ENCODE assay signal across 22 cellular contexts in genomic region chr5:172088801-172089200, GRCh38.
DNase-seq lines count a peak whose midpoint lies in the region; ATAC-seq and TF ChIP-seq lines count a peak whose summit lies in the region.
"Had no signal": no experiment of that assay in that cellular context is flagged by ENCODE, and none has a peak within 500 bp of the region (broad histone marks: within the 10 kb centered on the region; RNA-seq: fewer than 3 reads in every experiment).

No MANE protein-coding gene starts in this region.

- H3K4me3 Mint-ChIP-seq in T-helper 2 cell treated with Interferon-gamma antibody and Interleukin-4, amounts not matched to agents 5 μg/mL and 100 μg/mL, for 36 hours, result no peak overlapping the region
- H3K4me3 Mint-ChIP-seq in activated T-helper 17 cell treated with anti-CD3 and anti-CD28 coated beads, Interleukin-2, amount 50 U/mL, for 72 hours, result no peak overlapping the region
- H3K4me3 Mint-ChIP-seq: activated B cell treated with CpG ODN at 0.5 μM for 24 hours; nephron; T-helper 1 cell treated with Interleukin-12 subunit alpha and Interleukin-12 subunit beta and Interleukin-4 antibody, amounts not matched to agents 30 μg/mL and 1 μg/mL, for 36 hours had no signal

- ATAC-seq in activated T-helper 17 cell treated with anti-CD3 and anti-CD28 coated beads, Interleukin-2, amount 50 U/mL, for 72 hours (replicated peaks), result no peak
- ATAC-seq: gastrocnemius medialis had no signal

- TF ChIP-seq CTCF in GM13976 (IDR thresholded peaks at IDR 0.05; ENCODE audit: borderline replicate concordance, control extremely low read depth, extremely low read depth, insufficient read depth, missing control alignments), result no peak

- in situ Hi-C loops in G401 (cut with HindIII; ENCODE audit: low sequenced_read_pairs), result no loop called here
- in situ Hi-C loops in GM13976 (cut with MboI; ENCODE audit: low sequenced_read_pairs, unreplicated experiment), result no loop called here

- H3K27ac Mint-ChIP-seq in T-helper 2 cell treated with Interferon-gamma antibody and Interleukin-4, amounts not matched to agents 5 μg/mL and 100 μg/mL, for 36 hours, result peak overlapping the region; percentile 3
- H3K27ac Mint-ChIP-seq in activated T-helper 17 cell treated with anti-CD3 and anti-CD28 coated beads, Interleukin-2, amount 50 U/mL, for 72 hours, result peak overlapping the region; percentile 84
- H3K27ac Mint-ChIP-seq: activated B cell treated with CpG ODN at 0.5 μM for 24 hours; progenitor cell of endocrine pancreas; T-helper 1 cell treated with Interleukin-12 subunit alpha and Interleukin-12 subunit beta and Interleukin-4 antibody, amounts not matched to agents 30 μg/mL and 1 μg/mL, for 36 hours had no signal

- peaks cover 32% of the 10 kb centered on the region for H3K36me3 Mint-ChIP-seq in T-helper 2 cell treated with Interferon-gamma antibody and Interleukin-4, amounts not matched to agents 5 μg/mL and 100 μg/mL, for 36 hours (ENCODE audit: low read depth)
- H3K36me3 Mint-ChIP-seq in activated T-helper 17 cell treated with anti-CD3 and anti-CD28 coated beads, Interleukin-2, amount 50 U/mL, for 72 hours (ENCODE audit: low read depth), result peaks cover 64% of the 10 kb centered on the region

- H3K4me1 Mint-ChIP-seq in T-helper 2 cell treated with Interferon-gamma antibody and Interleukin-4, amounts not matched to agents 5 μg/mL and 100 μg/mL, for 36 hours (ENCODE audit: low read depth), result no peaks in the 10 kb centered on the region
- H3K4me1 Mint-ChIP-seq in activated T-helper 17 cell treated with anti-CD3 and anti-CD28 coated beads, Interleukin-2, amount 50 U/mL, for 72 hours, result peaks cover 18% of the 10 kb centered on the region
- H3K4me1 Mint-ChIP-seq: activated B cell treated with CpG ODN at 0.5 μM for 24 hours, nephron had no signal

- H3K27me3 Mint-ChIP-seq in T-helper 2 cell treated with Interferon-gamma antibody and Interleukin-4, amounts not matched to agents 5 μg/mL and 100 μg/mL, for 36 hours (ENCODE audit: low read depth), result no peaks in the 10 kb centered on the region
- H3K27me3 Mint-ChIP-seq in activated T-helper 17 cell treated with anti-CD3 and anti-CD28 coated beads, Interleukin-2, amount 50 U/mL, for 72 hours, result no peaks in the 10 kb centered on the region
- H3K27me3 Mint-ChIP-seq: activated B cell treated with CpG ODN at 0.5 μM for 24 hours, progenitor cell of endocrine pancreas had no signal

- no peaks in the 10 kb centered on the region for H3K9me3 Mint-ChIP-seq in T-helper 2 cell treated with Interferon-gamma antibody and Interleukin-4, amounts not matched to agents 5 μg/mL and 100 μg/mL, for 36 hours
- no peaks in the 10 kb centered on the region for H3K9me3 Mint-ChIP-seq in activated T-helper 17 cell treated with anti-CD3 and anti-CD28 coated beads, Interleukin-2, amount 50 U/mL, for 72 hours
- H3K9me3 Mint-ChIP-seq: activated B cell treated with CpG ODN at 0.5 μM for 24 hours; nephron; T-helper 1 cell treated with Interleukin-12 subunit alpha and Interleukin-12 subunit beta and Interleukin-4 antibody, amounts not matched to agents 30 μg/mL and 1 μg/mL, for 36 hours had no signal

- DNase-seq in T-helper 2 cell treated with Interferon-gamma antibody and Interleukin-4, amounts not matched to agents 5 μg/mL and 100 μg/mL, for 36 hours (ENCODE audit: low spot score), result no peak
- no peak for DNase-seq in T-helper 2 cell
- DNase-seq in G401 (ENCODE audit: low spot score), result peak; percentile 66
- peak; percentile 35 for DNase-seq in mesenteric fat pad (ENCODE audit: low spot score)
- DNase-seq in GM13976 (ENCODE audit: low spot score), result no peak
- no peak for DNase-seq in NCI-H1417 treated with DMSO at 0.1 percent for 48 hours (lab: John Stamatoyannopoulos, UW)
- no peak for DNase-seq in HuH-7.5 (ENCODE audit: low spot score)
- DNase-seq: activated B cell treated with CpG ODN at 0.5 μM for 24 hours, AML-193, Calu3, EL, gastrocnemius medialis, kidney glomerular epithelial cell, mammary epithelial cell, NCI-H1092 treated with DMSO at 0.1 percent for 48 hours, NCI-H526 treated with DMSO at 0.1 percent for 48 hours, OCI-M1, SJCRH30 had no signal

Comparison
In these comparisons a context has a peak if more than half of its experiments do, and no peak if none do; other contexts are left out.
1. DNase-seq: peak in G401 (single experiment) and mesenteric fat pad (single experiment); none in T-helper 2 cell treated with Interferon-gamma antibody and Interleukin-4, amounts not matched to agents 5 μg/mL and 100 μg/mL, for 36 hours (single experiment), T-helper 2 cell (0 of 5), GM13976 (single experiment), NCI-H1417 treated with DMSO at 0.1 percent for 48 hours (single experiment) and HuH-7.5 (single experiment).